ENCODE assay signal across 15 cellular contexts in the genomic region with DNA sequence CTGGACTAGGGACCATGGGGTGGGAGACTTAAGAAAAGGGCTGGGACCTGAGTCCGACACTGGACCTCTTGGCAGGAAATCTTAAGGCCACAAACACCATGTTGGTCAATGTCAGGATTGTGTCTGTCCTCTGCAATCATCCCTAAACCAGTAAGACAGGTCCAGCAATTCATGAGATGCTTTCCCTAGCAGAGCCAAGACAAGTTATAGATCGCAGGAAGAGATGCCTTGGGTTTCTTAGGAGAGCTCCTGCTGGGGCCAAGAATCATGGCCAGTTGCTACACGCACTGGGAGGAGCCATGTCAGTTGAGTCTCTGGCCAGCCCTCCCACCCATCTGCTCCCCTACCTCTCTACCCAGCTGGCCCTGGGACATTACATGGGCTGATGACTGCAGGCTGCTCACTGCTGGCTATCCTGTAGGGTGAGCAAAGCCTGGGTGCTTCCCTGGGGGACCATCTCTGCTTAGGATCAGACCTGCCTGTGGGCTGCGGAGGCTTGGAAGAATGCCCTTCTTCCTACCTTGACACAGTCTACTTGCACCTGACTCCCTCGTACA.
"Had no signal": no experiment of that assay in that cellular context is flagged by ENCODE, and none has a peak within 500 bp of the region (broad histone marks: within the 10 kb centered on the region; RNA-seq: fewer than 3 reads in every experiment).

No MANE protein-coding gene starts in this region.

- FAIRE-seq: endometrium had no signal

- ATAC-seq: activated CD4-positive, CD25-positive, alpha-beta regulatory T cell treated with anti-CD3 and anti-CD28 coated beads, Interleukin-2, amount 50 U/mL, for 24 hours; body of pancreas; stimulated activated naive CD8-positive, alpha-beta T cell treated with anti-CD3 and anti-CD28 coated beads, Interleukin-15, Interleukin-2, amounts not matched to agents 100 U/mL and 50 U/mL, for 24 hours; T-cell had no signal

- H3K27ac Mint-ChIP-seq: nephron, T-cell had no signal

- H3K9me3 ChIP-seq: body of pancreas, esophagus squamous epithelium, left ventricle myocardium inferior, testis had no signal

- H3K4me3 ChIP-seq: body of pancreas, esophagus squamous epithelium, left ventricle myocardium inferior, testis had no signal

- H3K27me3 ChIP-seq: body of pancreas, esophagus squamous epithelium, testis had no signal

- H3K27ac ChIP-seq: body of pancreas, esophagus squamous epithelium, left ventricle myocardium inferior, testis had no signal

- DNase-seq: activated naive CD4-positive, alpha-beta T cell treated with anti-CD3 and anti-CD28 coated beads, Interleukin-2, amount 50 U/mL, for 16 hours; activated T-cell treated with anti-CD3 and anti-CD28 coated beads, Interleukin-2, amount 50 U/mL, for 1 hour; body of pancreas; dermis blood vessel endothelial cell; esophagus squamous epithelium; foreskin fibroblast; left ventricle myocardium inferior; mesenchymal stem cell; stimulated activated CD4-positive, alpha-beta T cell treated with anti-CD3 and anti-CD28 coated beads, Interleukin-12 subunit alpha, Interleukin-12 subunit beta, amount 100 ng/mL, for 4 hours; stimulated activated naive CD8-positive, alpha-beta T cell treated with anti-CD3 and anti-CD28 coated beads, Interleukin-15, Interleukin-2, amounts not matched to agents 100 U/mL and 50 U/mL, for 24 hours; T-cell; testis had no signal

- H3K4me1 Mint-ChIP-seq: nephron, T-cell had no signal

- H3K36me3 Mint-ChIP-seq: T-cell had no signal

- H3K4me1 ChIP-seq: body of pancreas, left ventricle myocardium inferior, testis had no signal

- H3K4me3 Mint-ChIP-seq: nephron, T-cell had no signal
